Comparison of ENCODE assay signal across 27 cellular contexts in genomic region chr19:46670874-46671273, GRCh38. TPM values are rescaled to one million over a fixed set of nuclear protein-coding genes. Genes with fewer than 3 reads are reported as not detected.
DNase-seq lines count a peak whose midpoint lies in the region; TF ChIP-seq lines count a peak whose summit lies in the region.
"Had no signal": no experiment of that assay in that cellular context is flagged by ENCODE, and none has a peak within 500 bp of the region (broad histone marks: within the 10 kb centered on the region; RNA-seq: fewer than 3 reads in every experiment).

No MANE protein-coding gene starts in this region.

- no peaks in the 10 kb centered on the region for H3K9me3 Mint-ChIP-seq in nephron progenitor cell
- H3K9me3 Mint-ChIP-seq: stimulated activated effector memory CD8-positive, alpha-beta T cell treated with anti-CD3 and anti-CD28 coated beads, Interleukin-12 subunit alpha, Interleukin-12 subunit beta, amount 100 ng/mL, for 72 hours had no signal

- H3K4me1 Mint-ChIP-seq in nephron progenitor cell, result peaks cover 15% of the 10 kb centered on the region
- H3K4me1 Mint-ChIP-seq: activated CD4-positive, alpha-beta T cell treated with anti-CD3 and anti-CD28 coated beads for 36 hours; stimulated activated effector memory CD8-positive, alpha-beta T cell treated with anti-CD3 and anti-CD28 coated beads, Interleukin-12 subunit alpha, Interleukin-12 subunit beta, amount 100 ng/mL, for 72 hours had no signal

- H3K27me3 Mint-ChIP-seq in nephron progenitor cell (ENCODE audit: low read depth, poor library complexity), result peaks cover 4% of the 10 kb centered on the region
- H3K27me3 Mint-ChIP-seq: activated CD4-positive, alpha-beta T cell treated with anti-CD3 and anti-CD28 coated beads for 36 hours; CD4-positive, alpha-beta T cell; naive thymus-derived CD4-positive, alpha-beta T cell had no signal

- H3K27ac Mint-ChIP-seq in nephron progenitor cell, result no peak overlapping the region
- H3K27ac Mint-ChIP-seq: activated CD4-positive, alpha-beta T cell treated with anti-CD3 and anti-CD28 coated beads for 36 hours; CD4-positive, alpha-beta T cell; stimulated activated effector memory CD8-positive, alpha-beta T cell treated with anti-CD3 and anti-CD28 coated beads, Interleukin-12 subunit alpha, Interleukin-12 subunit beta, amount 100 ng/mL, for 72 hours had no signal

- peaks cover 23% of the 10 kb centered on the region for H3K36me3 Mint-ChIP-seq in nephron progenitor cell (ENCODE audit: low read depth)

- no peak for TF ChIP-seq CTCF in nephron progenitor cell (IDR thresholded peaks at IDR 0.05)

- no peak overlapping the region for H3K4me3 Mint-ChIP-seq in nephron progenitor cell
- H3K4me3 Mint-ChIP-seq: activated CD4-positive, alpha-beta T cell treated with anti-CD3 and anti-CD28 coated beads for 36 hours; CD4-positive, alpha-beta T cell; naive thymus-derived CD4-positive, alpha-beta T cell; stimulated activated effector memory CD8-positive, alpha-beta T cell treated with anti-CD3 and anti-CD28 coated beads, Interleukin-12 subunit alpha, Interleukin-12 subunit beta, amount 100 ng/mL, for 72 hours had no signal

- DNase-seq in A172 (ENCODE audit: low spot score) (peak; percentile 31), EH (ENCODE audit: low read depth) (peak; percentile 74), RKO (ENCODE audit: low spot score) (peak; percentile 28), hepatic stellate cell (ENCODE audit: low spot score) (peak; percentile 60), COLO668 (lab: John Stamatoyannopoulos, UW; ENCODE audit: unreplicated experiment) (no peak), nephron progenitor cell (no peak), NCI-H2081 (lab: John Stamatoyannopoulos, UW) (no peak)
- DNase-seq in activated CD4-positive, alpha-beta T cell treated with anti-CD3 and anti-CD28 coated beads, Interleukin-2, amount 50 U/mL, for 48 hours, result no peak
- DNase-seq: activated CD4-positive, alpha-beta T cell treated with anti-CD3 and anti-CD28 coated beads for 36 hours; activated CD8-positive, alpha-beta memory T cell treated with anti-CD3 and anti-CD28 coated beads, Interleukin-2, amount 50 U/mL, for 48 hours; activated gamma-delta T cell treated with Interleukin-2 at 50 U/mL for 16 hours; amygdala; caudate nucleus; CD4-positive, alpha-beta T cell; DMS79; kidney glomerular epithelial cell; mesendoderm; naive thymus-derived CD4-positive, alpha-beta T cell; NCI-H1105 treated with DMSO at 0.1 percent for 48 hours; NCI-H2107; sigmoid colon had no signal

RNA-seq across cellular contexts. Expression of gene DACT3, which starts 9.9 kb away (rescaled TPM):
- 0.84 and 1.1 TPM in 2 replicates for total RNA-seq in A172 (2014; rRNA removed; shearing (Covaris generic))
- total RNA-seq: epithelial cell of proximal tubule, NCI-H460 had no signal

RNA-seq across cellular contexts. Expression of gene GNG8, which starts 34.9 kb away (rescaled TPM):
- total RNA-seq in A172 (2014; rRNA removed; shearing (Covaris generic)), result not detected in 2 replicates
- total RNA-seq: CD4-positive, alpha-beta T cell; epithelial cell of proximal tubule; frontal cortex; LHCN-M2; NCI-H460; sigmoid colon; temporal lobe had no signal

RNA-seq across cellular contexts. Expression of gene PTGIR, which starts 46.0 kb away (rescaled TPM):
- 1.1 and 1.6 TPM in 2 replicates for total RNA-seq in A172 (2014; rRNA removed; shearing (Covaris generic))
- total RNA-seq: frontal cortex, LHCN-M2, NCI-H460 had no signal

RNA-seq across cellular contexts. Expression of gene PRKD2, which starts 46.0 kb away (rescaled TPM):
- total RNA-seq in A172 (2014; rRNA removed; shearing (Covaris generic)), result 13.3 and 18.8 TPM in 2 replicates

Comparison
In these comparisons a context has a peak if more than half of its experiments do, and no peak if none do; other contexts are left out.
1. DNase-seq: peak in A172 (single experiment), EH (single experiment), RKO (single experiment) and hepatic stellate cell (single experiment); none in COLO668 (single experiment), activated CD4-positive, alpha-beta T cell treated with anti-CD3 and anti-CD28 coated beads, Interleukin-2, amount 50 U/mL, for 48 hours (0 of 2), nephron progenitor cell (single experiment) and NCI-H2081 (0 of 2).